Comparison of ENCODE assay signal across 1 cellular context in the genomic region with DNA sequence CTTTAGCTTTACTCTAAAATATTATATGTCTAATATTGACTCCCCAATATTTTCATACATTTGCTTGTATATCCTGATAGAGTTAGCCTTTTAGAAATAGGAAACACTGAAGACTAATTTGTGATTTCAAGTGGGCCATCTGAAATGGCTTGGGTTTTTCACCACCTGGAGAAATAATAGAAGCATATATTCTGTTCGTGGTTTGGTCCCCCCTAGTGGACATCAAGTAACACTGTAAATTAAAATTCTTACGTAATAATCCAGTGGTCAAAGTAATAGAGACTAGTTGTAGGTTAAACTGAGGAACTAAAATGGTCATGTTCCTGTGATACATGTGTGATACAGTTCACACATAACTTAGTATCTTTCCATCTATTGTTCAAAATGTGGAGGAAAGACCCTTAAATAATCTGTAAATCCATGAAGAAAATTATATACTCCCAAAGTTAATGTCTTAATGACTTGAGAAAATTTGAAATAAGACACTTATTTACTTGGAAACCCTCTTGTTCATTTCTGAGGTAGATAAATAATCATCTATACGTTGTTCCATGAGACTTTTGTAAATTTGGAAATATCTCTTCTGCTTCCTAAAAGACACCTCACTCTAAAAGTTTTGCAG.
TF ChIP-seq lines count a peak whose summit lies in the region.

No MANE protein-coding gene starts in this region.

TF ChIP-seq in WTC11, 78 proteins besides CTCF, POLR2A, EP300 and RAD21 (continued from another document):
- TF ChIP-seq, protein P1, sequence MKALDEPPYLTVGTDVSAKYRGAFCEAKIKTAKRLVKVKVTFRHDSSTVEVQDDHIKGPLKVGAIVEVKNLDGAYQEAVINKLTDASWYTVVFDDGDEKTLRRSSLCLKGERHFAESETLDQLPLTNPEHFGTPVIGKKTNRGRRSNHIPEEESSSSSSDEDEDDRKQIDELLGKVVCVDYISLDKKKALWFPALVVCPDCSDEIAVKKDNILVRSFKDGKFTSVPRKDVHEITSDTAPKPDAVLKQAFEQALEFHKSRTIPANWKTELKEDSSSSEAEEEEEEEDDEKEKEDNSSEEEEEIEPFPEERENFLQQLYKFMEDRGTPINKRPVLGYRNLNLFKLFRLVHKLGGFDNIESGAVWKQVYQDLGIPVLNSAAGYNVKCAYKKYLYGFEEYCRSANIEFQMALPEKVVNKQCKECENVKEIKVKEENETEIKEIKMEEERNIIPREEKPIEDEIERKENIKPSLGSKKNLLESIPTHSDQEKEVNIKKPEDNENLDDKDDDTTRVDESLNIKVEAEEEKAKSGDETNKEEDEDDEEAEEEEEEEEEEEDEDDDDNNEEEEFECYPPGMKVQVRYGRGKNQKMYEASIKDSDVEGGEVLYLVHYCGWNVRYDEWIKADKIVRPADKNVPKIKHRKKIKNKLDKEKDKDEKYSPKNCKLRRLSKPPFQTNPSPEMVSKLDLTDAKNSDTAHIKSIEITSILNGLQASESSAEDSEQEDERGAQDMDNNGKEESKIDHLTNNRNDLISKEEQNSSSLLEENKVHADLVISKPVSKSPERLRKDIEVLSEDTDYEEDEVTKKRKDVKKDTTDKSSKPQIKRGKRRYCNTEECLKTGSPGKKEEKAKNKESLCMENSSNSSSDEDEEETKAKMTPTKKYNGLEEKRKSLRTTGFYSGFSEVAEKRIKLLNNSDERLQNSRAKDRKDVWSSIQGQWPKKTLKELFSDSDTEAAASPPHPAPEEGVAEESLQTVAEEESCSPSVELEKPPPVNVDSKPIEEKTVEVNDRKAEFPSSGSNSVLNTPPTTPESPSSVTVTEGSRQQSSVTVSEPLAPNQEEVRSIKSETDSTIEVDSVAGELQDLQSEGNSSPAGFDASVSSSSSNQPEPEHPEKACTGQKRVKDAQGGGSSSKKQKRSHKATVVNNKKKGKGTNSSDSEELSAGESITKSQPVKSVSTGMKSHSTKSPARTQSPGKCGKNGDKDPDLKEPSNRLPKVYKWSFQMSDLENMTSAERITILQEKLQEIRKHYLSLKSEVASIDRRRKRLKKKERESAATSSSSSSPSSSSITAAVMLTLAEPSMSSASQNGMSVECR (CRISPR knock-in tag; IDR thresholded peaks at IDR 0.05; ENCODE audit: borderline replicate concordance), result no peak
- TF ChIP-seq FOXP1 (CRISPR knock-in tag; IDR thresholded peaks at IDR 0.05; ENCODE audit: borderline replicate concordance) (no peak), TP53 (CRISPR knock-in tag; IDR thresholded peaks at IDR 0.05) (no peak), NFE2L1 (CRISPR knock-in tag; IDR thresholded peaks at IDR 0.05) (no peak), HMGA2 (CRISPR knock-in tag; IDR thresholded peaks at IDR 0.05) (no peak), KAT7 (CRISPR knock-in tag; IDR thresholded peaks at IDR 0.05; ENCODE audit: borderline replicate concordance) (no peak), SMAD3 (CRISPR knock-in tag; IDR thresholded peaks at IDR 0.05; ENCODE audit: borderline replicate concordance) (no peak), ESRRA (CRISPR knock-in tag; IDR thresholded peaks at IDR 0.05; ENCODE audit: borderline replicate concordance) (no peak), ELF4 (CRISPR knock-in tag; IDR thresholded peaks at IDR 0.05; ENCODE audit: low read depth) (no peak)
- TF ChIP-seq, protein P2, sequence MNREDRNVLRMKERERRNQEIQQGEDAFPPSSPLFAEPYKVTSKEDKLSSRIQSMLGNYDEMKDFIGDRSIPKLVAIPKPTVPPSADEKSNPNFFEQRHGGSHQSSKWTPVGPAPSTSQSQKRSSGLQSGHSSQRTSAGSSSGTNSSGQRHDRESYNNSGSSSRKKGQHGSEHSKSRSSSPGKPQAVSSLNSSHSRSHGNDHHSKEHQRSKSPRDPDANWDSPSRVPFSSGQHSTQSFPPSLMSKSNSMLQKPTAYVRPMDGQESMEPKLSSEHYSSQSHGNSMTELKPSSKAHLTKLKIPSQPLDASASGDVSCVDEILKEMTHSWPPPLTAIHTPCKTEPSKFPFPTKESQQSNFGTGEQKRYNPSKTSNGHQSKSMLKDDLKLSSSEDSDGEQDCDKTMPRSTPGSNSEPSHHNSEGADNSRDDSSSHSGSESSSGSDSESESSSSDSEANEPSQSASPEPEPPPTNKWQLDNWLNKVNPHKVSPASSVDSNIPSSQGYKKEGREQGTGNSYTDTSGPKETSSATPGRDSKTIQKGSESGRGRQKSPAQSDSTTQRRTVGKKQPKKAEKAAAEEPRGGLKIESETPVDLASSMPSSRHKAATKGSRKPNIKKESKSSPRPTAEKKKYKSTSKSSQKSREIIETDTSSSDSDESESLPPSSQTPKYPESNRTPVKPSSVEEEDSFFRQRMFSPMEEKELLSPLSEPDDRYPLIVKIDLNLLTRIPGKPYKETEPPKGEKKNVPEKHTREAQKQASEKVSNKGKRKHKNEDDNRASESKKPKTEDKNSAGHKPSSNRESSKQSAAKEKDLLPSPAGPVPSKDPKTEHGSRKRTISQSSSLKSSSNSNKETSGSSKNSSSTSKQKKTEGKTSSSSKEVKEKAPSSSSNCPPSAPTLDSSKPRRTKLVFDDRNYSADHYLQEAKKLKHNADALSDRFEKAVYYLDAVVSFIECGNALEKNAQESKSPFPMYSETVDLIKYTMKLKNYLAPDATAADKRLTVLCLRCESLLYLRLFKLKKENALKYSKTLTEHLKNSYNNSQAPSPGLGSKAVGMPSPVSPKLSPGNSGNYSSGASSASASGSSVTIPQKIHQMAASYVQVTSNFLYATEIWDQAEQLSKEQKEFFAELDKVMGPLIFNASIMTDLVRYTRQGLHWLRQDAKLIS (CRISPR knock-in tag; IDR thresholded peaks at IDR 0.05; ENCODE audit: borderline replicate concordance), result no peak
- TF ChIP-seq, protein P3, sequence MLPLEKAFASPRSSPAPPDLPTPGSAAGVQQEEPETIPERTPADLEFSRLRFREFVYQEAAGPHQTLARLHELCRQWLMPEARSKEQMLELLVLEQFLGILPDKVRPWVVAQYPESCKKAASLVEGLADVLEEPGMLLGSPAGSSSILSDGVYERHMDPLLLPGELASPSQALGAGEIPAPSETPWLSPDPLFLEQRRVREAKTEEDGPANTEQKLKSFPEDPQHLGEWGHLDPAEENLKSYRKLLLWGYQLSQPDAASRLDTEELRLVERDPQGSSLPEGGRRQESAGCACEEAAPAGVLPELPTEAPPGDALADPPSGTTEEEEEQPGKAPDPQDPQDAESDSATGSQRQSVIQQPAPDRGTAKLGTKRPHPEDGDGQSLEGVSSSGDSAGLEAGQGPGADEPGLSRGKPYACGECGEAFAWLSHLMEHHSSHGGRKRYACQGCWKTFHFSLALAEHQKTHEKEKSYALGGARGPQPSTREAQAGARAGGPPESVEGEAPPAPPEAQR (CRISPR knock-in tag; IDR thresholded peaks at IDR 0.05), result no peak
- TF ChIP-seq, protein P4, sequence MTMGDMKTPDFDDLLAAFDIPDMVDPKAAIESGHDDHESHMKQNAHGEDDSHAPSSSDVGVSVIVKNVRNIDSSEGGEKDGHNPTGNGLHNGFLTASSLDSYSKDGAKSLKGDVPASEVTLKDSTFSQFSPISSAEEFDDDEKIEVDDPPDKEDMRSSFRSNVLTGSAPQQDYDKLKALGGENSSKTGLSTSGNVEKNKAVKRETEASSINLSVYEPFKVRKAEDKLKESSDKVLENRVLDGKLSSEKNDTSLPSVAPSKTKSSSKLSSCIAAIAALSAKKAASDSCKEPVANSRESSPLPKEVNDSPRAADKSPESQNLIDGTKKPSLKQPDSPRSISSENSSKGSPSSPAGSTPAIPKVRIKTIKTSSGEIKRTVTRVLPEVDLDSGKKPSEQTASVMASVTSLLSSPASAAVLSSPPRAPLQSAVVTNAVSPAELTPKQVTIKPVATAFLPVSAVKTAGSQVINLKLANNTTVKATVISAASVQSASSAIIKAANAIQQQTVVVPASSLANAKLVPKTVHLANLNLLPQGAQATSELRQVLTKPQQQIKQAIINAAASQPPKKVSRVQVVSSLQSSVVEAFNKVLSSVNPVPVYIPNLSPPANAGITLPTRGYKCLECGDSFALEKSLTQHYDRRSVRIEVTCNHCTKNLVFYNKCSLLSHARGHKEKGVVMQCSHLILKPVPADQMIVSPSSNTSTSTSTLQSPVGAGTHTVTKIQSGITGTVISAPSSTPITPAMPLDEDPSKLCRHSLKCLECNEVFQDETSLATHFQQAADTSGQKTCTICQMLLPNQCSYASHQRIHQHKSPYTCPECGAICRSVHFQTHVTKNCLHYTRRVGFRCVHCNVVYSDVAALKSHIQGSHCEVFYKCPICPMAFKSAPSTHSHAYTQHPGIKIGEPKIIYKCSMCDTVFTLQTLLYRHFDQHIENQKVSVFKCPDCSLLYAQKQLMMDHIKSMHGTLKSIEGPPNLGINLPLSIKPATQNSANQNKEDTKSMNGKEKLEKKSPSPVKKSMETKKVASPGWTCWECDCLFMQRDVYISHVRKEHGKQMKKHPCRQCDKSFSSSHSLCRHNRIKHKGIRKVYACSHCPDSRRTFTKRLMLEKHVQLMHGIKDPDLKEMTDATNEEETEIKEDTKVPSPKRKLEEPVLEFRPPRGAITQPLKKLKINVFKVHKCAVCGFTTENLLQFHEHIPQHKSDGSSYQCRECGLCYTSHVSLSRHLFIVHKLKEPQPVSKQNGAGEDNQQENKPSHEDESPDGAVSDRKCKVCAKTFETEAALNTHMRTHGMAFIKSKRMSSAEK (CRISPR knock-in tag; IDR thresholded peaks at IDR 0.05; ENCODE audit: borderline replicate concordance), result no peak
